ENCODE assay signal across 22 cellular contexts in the genomic region with DNA sequence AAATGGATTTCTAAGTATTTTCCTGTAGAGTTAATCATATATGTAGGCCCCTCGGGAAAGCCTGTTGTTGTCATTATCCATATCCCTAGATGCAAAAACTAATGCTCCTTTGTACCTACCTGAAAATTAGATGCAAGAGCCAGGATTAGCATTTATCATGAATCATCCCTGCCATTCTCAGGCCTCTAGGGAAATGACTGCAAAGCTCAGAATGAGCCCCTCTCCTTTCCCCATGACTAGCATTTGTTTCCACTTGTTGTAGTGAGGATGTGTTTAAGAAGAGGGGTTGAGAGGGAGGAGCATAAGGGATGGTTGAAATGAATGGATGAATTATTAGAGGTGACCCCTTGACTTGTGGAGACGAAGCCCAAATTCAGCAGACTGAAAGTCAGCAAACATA.
"Had no signal": no experiment of that assay in that cellular context is flagged by ENCODE, and none has a peak within 500 bp of the region (broad histone marks: within the 10 kb centered on the region; RNA-seq: fewer than 3 reads in every experiment).

No MANE protein-coding gene starts in this region.

- H3K36me3 Mint-ChIP-seq: stimulated activated memory B cell treated with anti-CD40 and anti-IgM and Interleukin-4, amounts not matched to agents 10 μg/mL and 1 μg/mL and 100 μg/mL, for 72 hours had no signal

- ATAC-seq: esophagus mucosa; heart left ventricle; mucosa of descending colon; naive thymus-derived CD8-positive, alpha-beta T cell; sciatic nerve; stimulated activated memory B cell treated with anti-CD40 and anti-IgM and Interleukin-4, amounts not matched to agents 10 μg/mL and 1 μg/mL and 100 μg/mL, for 72 hours; stimulated activated naive CD8-positive, alpha-beta T cell treated with anti-CD3 and anti-CD28 coated beads, Interleukin-15, amount 100 ng/mL, for 72 hours; upper lobe of right lung had no signal

- H3K9me3 Mint-ChIP-seq: endodermal cell; stimulated activated memory B cell treated with anti-CD40 and anti-IgM and Interleukin-4, amounts not matched to agents 10 μg/mL and 1 μg/mL and 100 μg/mL, for 72 hours; stimulated activated naive CD8-positive, alpha-beta T cell treated with anti-CD3 and anti-CD28 coated beads, Interleukin-15, amount 100 ng/mL, for 72 hours had no signal

- H3K4me3 ChIP-seq: coronary artery, heart left ventricle, mucosa of descending colon, spleen, testis, tibial nerve, upper lobe of right lung, vagina had no signal

- H3K36me3 ChIP-seq: heart left ventricle, spleen, tibial nerve, upper lobe of right lung, vagina had no signal

- H3K4me1 ChIP-seq: testis, upper lobe of right lung had no signal

- H3K4me1 Mint-ChIP-seq: stimulated activated memory B cell treated with anti-CD40 and anti-IgM and Interleukin-4, amounts not matched to agents 10 μg/mL and 1 μg/mL and 100 μg/mL, for 72 hours; stimulated activated naive CD8-positive, alpha-beta T cell treated with anti-CD3 and anti-CD28 coated beads, Interleukin-15, amount 100 ng/mL, for 72 hours had no signal

- H3K27me3 ChIP-seq: testis, vagina had no signal

- H3K9me3 ChIP-seq: heart left ventricle, mucosa of descending colon, spleen, testis, tibial nerve, upper lobe of right lung, vagina had no signal

- DNase-seq: effector CD4-positive, alpha-beta T cell; endodermal cell; heart left ventricle; hippocampal formation; kidney glomerular epithelial cell; mucosa of descending colon; naive thymus-derived CD8-positive, alpha-beta T cell; occipital lobe; posterior cingulate gyrus; spleen; stimulated activated CD4-positive, alpha-beta T cell treated with anti-CD3 and anti-CD28 coated beads, Interleukin-15, amount 100 ng/mL, for 24 hours; stimulated activated CD4-positive, alpha-beta T cell treated with anti-CD3 and anti-CD28 coated beads, Interleukin-1b, Interleukin-23, amount 100 ng/mL, for 48 hours; stimulated activated CD4-positive, alpha-beta T cell treated with anti-CD3 and anti-CD28 coated beads, Interleukin-4, amount 100 ng/mL, for 24 hours; stimulated activated naive CD8-positive, alpha-beta T cell treated with anti-CD3 and anti-CD28 coated beads, Interleukin-15, amount 100 ng/mL, for 72 hours; testis; upper lobe of right lung had no signal

- H3K27ac ChIP-seq: coronary artery, heart left ventricle, spleen, testis, upper lobe of right lung, vagina had no signal

- H3K27ac Mint-ChIP-seq: endodermal cell; naive thymus-derived CD8-positive, alpha-beta T cell; stimulated activated memory B cell treated with anti-CD40 and anti-IgM and Interleukin-4, amounts not matched to agents 10 μg/mL and 1 μg/mL and 100 μg/mL, for 72 hours; stimulated activated naive CD8-positive, alpha-beta T cell treated with anti-CD3 and anti-CD28 coated beads, Interleukin-15, amount 100 ng/mL, for 72 hours had no signal

- H3K4me3 Mint-ChIP-seq: endodermal cell; naive thymus-derived CD8-positive, alpha-beta T cell; stimulated activated memory B cell treated with anti-CD40 and anti-IgM and Interleukin-4, amounts not matched to agents 10 μg/mL and 1 μg/mL and 100 μg/mL, for 72 hours; stimulated activated naive CD8-positive, alpha-beta T cell treated with anti-CD3 and anti-CD28 coated beads, Interleukin-15, amount 100 ng/mL, for 72 hours had no signal
